ENCODE assay signal across 9 cellular contexts in genomic region chr13:33110713-33111413, GRCh38.
A peak's percentile ranks its signal among the peaks of the same experiment; 100 is the strongest.
DNase-seq lines count a peak whose midpoint lies in the region; ATAC-seq and TF ChIP-seq lines count a peak whose summit lies in the region.
"Had no signal": no experiment of that assay in that cellular context is flagged by ENCODE, and none has a peak within 500 bp of the region (broad histone marks: within the 10 kb centered on the region; RNA-seq: fewer than 3 reads in every experiment).

No MANE protein-coding gene starts in this region.

- H3K36me3 ChIP-seq in lung (ENCODE audit: control insufficient read depth in 2 of 2, insufficient read depth in 2 of 2, low read length in 2 of 2), result peaks cover 33 to 42% of the 10 kb centered on the region in 2 donors
- no peaks in the 10 kb centered on the region for H3K36me3 ChIP-seq in CD8-positive, alpha-beta memory T cell (ENCODE audit: insufficient read depth, low read length)

- H3K36me3 Mint-ChIP-seq in CD8-positive, alpha-beta memory T cell, result no peaks in the 10 kb centered on the region

- TF ChIP-seq CTCF in lung (IDR thresholded peaks at IDR 0.05; ENCODE audit: control extremely low read depth, extremely low read depth), result no peak

- H3K27ac Mint-ChIP-seq in CD8-positive, alpha-beta memory T cell, result no peak overlapping the region

- peak; percentile 54 for ATAC-seq in GM21423 (IDR thresholded peaks at IDR 0.05; ENCODE audit: unreplicated experiment)
- no peak for ATAC-seq in lung (ENCODE audit: insufficient read depth, low FRiP score)
- ATAC-seq: A549 had no signal

- H3K9me3 ChIP-seq in lung (ENCODE audit: control insufficient read depth in 2 of 2, insufficient read depth in 1 of 2, low read length in 1 of 2), result no peaks in the 10 kb centered on the region
- no peaks in the 10 kb centered on the region for H3K9me3 ChIP-seq in CD8-positive, alpha-beta memory T cell (ENCODE audit: low read length)
- H3K9me3 ChIP-seq: A549 had no signal

- H3K27ac ChIP-seq in lung (ENCODE audit: low read depth in 1 of 2, low read length in 1 of 2), result peak overlapping the region; percentile 6 to 33
- H3K27ac ChIP-seq in CD8-positive, alpha-beta memory T cell (ENCODE audit: low read depth, low read length), result no peak overlapping the region
- H3K27ac ChIP-seq: A549 had no signal

- H3K27me3 Mint-ChIP-seq in CD8-positive, alpha-beta memory T cell, result peaks cover 6 to 8% of the 10 kb centered on the region in 2 donors

- H3K9me3 Mint-ChIP-seq in CD8-positive, alpha-beta memory T cell, result no peaks in the 10 kb centered on the region

- no peaks in the 10 kb centered on the region for H3K4me1 Mint-ChIP-seq in CD8-positive, alpha-beta memory T cell

- DNase-seq in AG08395 (ENCODE audit: low spot score) (peak; percentile 21), lung (ENCODE audit: low spot score) (no peak), retina (no peak), SKM-1 treated with dmso at 0.1 percent for 144 hours (lab: John Stamatoyannopoulos, UW; ENCODE audit: unreplicated experiment) (no peak)
- no peak for DNase-seq in stimulated activated CD4-positive, alpha-beta T cell treated with anti-CD3 and anti-CD28 coated beads, Interleukin-12 subunit alpha, Interleukin-12 subunit beta, amount 100 ng/mL, for 4 hours
- DNase-seq in CD8-positive, alpha-beta memory T cell, result no peak

- no peak overlapping the region for H3K4me3 Mint-ChIP-seq in CD8-positive, alpha-beta memory T cell

- H3K4me1 ChIP-seq in lung (ENCODE audit: control insufficient read depth in 2 of 2, insufficient read depth in 2 of 2, low read length in 2 of 2), result peaks cover 3 to 20% of the 10 kb centered on the region in 2 donors
- H3K4me1 ChIP-seq in CD8-positive, alpha-beta memory T cell (ENCODE audit: insufficient read depth, low read length), result no peaks in the 10 kb centered on the region
- H3K4me1 ChIP-seq: A549 had no signal

- 53 to 58% methylated on average over 14 of the region's 14 CpGs for WGBS in lung, 2 donors

- H3K4me3 ChIP-seq in lung, result no peak overlapping the region
- no peak overlapping the region for H3K4me3 ChIP-seq in CD8-positive, alpha-beta memory T cell (ENCODE audit: low read length)
- H3K4me3 ChIP-seq: A549 had no signal

- CTCF ChIA-PET in CD8-positive, alpha-beta memory T cell (lab: Charles Lee), result no interaction called here

- POLR2A ChIA-PET in CD8-positive, alpha-beta memory T cell (lab: Charles Lee), result no interaction called here

- peak; percentile 60 for TF ChIP-seq POLR2A in Raji (IDR thresholded peaks at IDR 0.05; ENCODE audit: insufficient read depth, low read depth, low read length)

- no peaks in the 10 kb centered on the region for H3K27me3 ChIP-seq in lung (ENCODE audit: control insufficient read depth, insufficient read depth)
- no peaks in the 10 kb centered on the region for H3K27me3 ChIP-seq in CD8-positive, alpha-beta memory T cell (ENCODE audit: insufficient read depth, low read length, poor library complexity, severe bottlenecking)
